ENCODE assay signal across 8 cellular contexts in genomic region chr13:98480915-98481510, GRCh38.
DNase-seq lines count a peak whose midpoint lies in the region; ATAC-seq and TF ChIP-seq lines count a peak whose summit lies in the region.

No MANE protein-coding gene starts in this region.

- intact Hi-C loops in activated CD4-positive, alpha-beta memory T cell treated with anti-CD3 and anti-CD28 coated beads for 36 hours (cut with micrococcal nuclease), result loop anchor here (1.0 to 5.0 kb wide), 4 partner anchors 28 to 93 kb away; no protein-coding TSS in a partner anchor
- intact Hi-C loops in tibial artery (cut with DNase I; ENCODE audit: low total_unique reads), result no loop called here

- H3K4me3 ChIP-seq in mucosa of rectum (ENCODE audit: low read length in 2 of 2) (no peak overlapping the region), tibial artery (no peak overlapping the region)

- no peaks in the 10 kb centered on the region for H3K9me3 ChIP-seq in mucosa of rectum (ENCODE audit: control insufficient read depth in 2 of 2, low read length in 2 of 2)
- no peaks in the 10 kb centered on the region for H3K9me3 ChIP-seq in tibial artery

- CTCF ChIA-PET in activated CD4-positive, alpha-beta memory T cell treated with anti-CD3 and anti-CD28 coated beads for 36 hours (lab: Charles Lee), result interaction anchor here (0.8 to 6.3 kb wide), 5 partner anchors 23 to 180 kb away, joined by 3 to 41 read pairs (median 4); no protein-coding TSS in a partner anchor

- DNase-seq in activated CD4-positive, alpha-beta memory T cell treated with anti-CD3 and anti-CD28 coated beads for 36 hours, result peak; percentile 81
- no peak for DNase-seq in GF-D8 (lab: John Stamatoyannopoulos, UW)
- DNase-seq in tibial artery, result no peak
- DNase-seq in globus pallidus (ENCODE audit: low spot score), result no peak

- H3K4me3 Mint-ChIP-seq in activated CD4-positive, alpha-beta memory T cell treated with anti-CD3 and anti-CD28 coated beads for 36 hours, result no peak overlapping the region

- POLR2A ChIA-PET in activated CD4-positive, alpha-beta memory T cell treated with anti-CD3 and anti-CD28 coated beads for 36 hours (lab: Charles Lee), result interaction anchor here (0.6 to 1.5 kb wide), 9 partner anchors 14 to 101 kb away, joined by 3 to 8 read pairs (median 3); partner anchors contain the start of gene STK24

- H3K27me3 ChIP-seq in mucosa of rectum (ENCODE audit: control insufficient read depth in 2 of 2, insufficient read depth in 2 of 2, low read length in 2 of 2) (no peaks in the 10 kb centered on the region), tibial artery (no peaks in the 10 kb centered on the region)

- ATAC-seq in GM18502 (IDR thresholded peaks at IDR 0.05; ENCODE audit: poor library complexity, unreplicated experiment) (peak; percentile 34), HG02852 (IDR thresholded peaks at IDR 0.05; ENCODE audit: unreplicated experiment) (peak; percentile 32), GM18517 (IDR thresholded peaks at IDR 0.05; ENCODE audit: unreplicated experiment) (no peak)

- H3K9ac ChIP-seq in mucosa of rectum (ENCODE audit: low read depth in 1 of 2, low read length in 2 of 2), result no peak overlapping the region

- peaks cover 92% of the 10 kb centered on the region for H3K4me1 Mint-ChIP-seq in activated CD4-positive, alpha-beta memory T cell treated with anti-CD3 and anti-CD28 coated beads for 36 hours (ENCODE audit: low read depth)

- peak overlapping the region; percentile 11 to 62 for H3K27ac ChIP-seq in mucosa of rectum (ENCODE audit: low read depth in 2 of 2, low read length in 2 of 2)
- H3K27ac ChIP-seq in tibial artery, result no peak overlapping the region

- peaks cover 19% of the 10 kb centered on the region for H3K36me3 Mint-ChIP-seq in activated CD4-positive, alpha-beta memory T cell treated with anti-CD3 and anti-CD28 coated beads for 36 hours

- H3K27ac Mint-ChIP-seq in activated CD4-positive, alpha-beta memory T cell treated with anti-CD3 and anti-CD28 coated beads for 36 hours, result peak overlapping the region; percentile 86

- H3K9me3 Mint-ChIP-seq in activated CD4-positive, alpha-beta memory T cell treated with anti-CD3 and anti-CD28 coated beads for 36 hours, result no peaks in the 10 kb centered on the region

- TF ChIP-seq CTCF in tibial artery (IDR thresholded peaks at IDR 0.05), result no peak

- H3K36me3 ChIP-seq in mucosa of rectum (ENCODE audit: control insufficient read depth in 2 of 2, insufficient read depth in 2 of 2, low read length in 2 of 2) (peaks cover 0 to 7% of the 10 kb centered on the region in 2 donors), tibial artery (peaks cover 0 to 6% (median 0%) of the 10 kb centered on the region in 3 donors)

- no peaks in the 10 kb centered on the region for H3K27me3 Mint-ChIP-seq in activated CD4-positive, alpha-beta memory T cell treated with anti-CD3 and anti-CD28 coated beads for 36 hours

- H3K4me1 ChIP-seq in mucosa of rectum (ENCODE audit: control insufficient read depth in 2 of 2, insufficient read depth in 2 of 2, low read length in 2 of 2) (peaks cover 46 to 50% of the 10 kb centered on the region in 2 donors), tibial artery (peaks cover 0 to 54% (median 44%) of the 10 kb centered on the region in 4 donors)

Comparison
In these comparisons a context has a peak if more than half of its experiments do, and no peak if none do; other contexts are left out.
1. H3K27ac ChIP-seq: peak in mucosa of rectum (2 of 2); none in tibial artery (0 of 2).